In genomic region chr5:9464478-9464877, GRCh38 we compare ENCODE assay signal across 8 cellular contexts.
"Had no signal": no experiment of that assay in that cellular context is flagged by ENCODE, and none has a peak within 500 bp of the region (broad histone marks: within the 10 kb centered on the region; RNA-seq: fewer than 3 reads in every experiment).

No MANE protein-coding gene starts in this region.

- H3K27ac ChIP-seq: HL-60 had no signal

- H3K4me3 Mint-ChIP-seq: GM23338, HFFc6, IgD-negative memory B cell had no signal

- H3K27me3 Mint-ChIP-seq: IgD-negative memory B cell had no signal

- H3K36me3 ChIP-seq: HAP-1 had no signal

- H3K4me3 ChIP-seq: GM23338, HAP-1 had no signal

- DNase-seq: H7, HFFc6, KBM-7 had no signal

- H2AFZ ChIP-seq: GM23338 had no signal

- FAIRE-seq: HepG2 had no signal

- H3K36me3 Mint-ChIP-seq: IgD-negative memory B cell had no signal

- H3K4me2 ChIP-seq: GM23338 had no signal

- H3K4me1 Mint-ChIP-seq: GM23338, IgD-negative memory B cell had no signal

- H3K27ac Mint-ChIP-seq: GM23338, HFFc6, IgD-negative memory B cell had no signal

- H3K9me3 ChIP-seq: HAP-1 had no signal

- H3K9me3 Mint-ChIP-seq: GM23338, HFFc6 had no signal

- H3K4me1 ChIP-seq: HAP-1 had no signal
